ENCODE assay signal across 19 cellular contexts in genomic region chr9:16105576-16105975, GRCh38.
"Had no signal": no experiment of that assay in that cellular context is flagged by ENCODE, and none has a peak within 500 bp of the region (broad histone marks: within the 10 kb centered on the region; RNA-seq: fewer than 3 reads in every experiment).

No MANE protein-coding gene starts in this region.

- DNase-seq: activated CD4-positive, alpha-beta T cell treated with anti-CD3 and anti-CD28 coated beads, Interleukin-2, amount 10 ng/mL, durations not matched to agents 7 days and 5 days; activated naive CD4-positive, alpha-beta T cell treated with anti-CD3 and anti-CD28 coated beads, Interleukin-2, amount 50 U/mL, for 16 hours; effector CD8-positive, alpha-beta T cell; foreskin keratinocyte; head of caudate nucleus; left lung; mucosa of descending colon; naive thymus-derived CD8-positive, alpha-beta T cell; psoas muscle; sigmoid colon; stimulated activated CD4-positive, alpha-beta T cell treated with anti-CD3 and anti-CD28 coated beads, Interleukin-12 subunit alpha, Interleukin-12 subunit beta, amount 100 ng/mL, for 4 hours; stimulated activated naive CD4-positive, alpha-beta T cell; T-helper 17 cell; upper lobe of right lung had no signal

- H3K4me1 Mint-ChIP-seq: activated CD4-positive, alpha-beta T cell treated with anti-CD3 and anti-CD28 coated beads, Interleukin-2, amount 10 ng/mL, durations not matched to agents 7 days and 5 days; naive thymus-derived CD8-positive, alpha-beta T cell; T-helper 17 cell had no signal

- H3K36me3 ChIP-seq: cardiac muscle cell, left lung, sigmoid colon, upper lobe of right lung had no signal

- ATAC-seq: foreskin keratinocyte; left lung; mucosa of descending colon; naive thymus-derived CD8-positive, alpha-beta T cell; psoas muscle; T-helper 17 cell; upper lobe of right lung had no signal

- H3K4me3 ChIP-seq: cardiac muscle cell, left lung, mucosa of descending colon, psoas muscle, sigmoid colon, upper lobe of right lung had no signal

- H3K27ac ChIP-seq: cardiac muscle cell, foreskin keratinocyte, left lung, psoas muscle, sigmoid colon, upper lobe of right lung had no signal

- H3K4me1 ChIP-seq: foreskin keratinocyte, left lung, psoas muscle had no signal

- H3K27me3 Mint-ChIP-seq: activated CD4-positive, alpha-beta T cell treated with anti-CD3 and anti-CD28 coated beads, Interleukin-2, amount 10 ng/mL, durations not matched to agents 7 days and 5 days; naive thymus-derived CD8-positive, alpha-beta T cell; T-helper 17 cell had no signal

- FAIRE-seq: colon, keratinocyte had no signal

- H3K36me3 Mint-ChIP-seq: naive thymus-derived CD8-positive, alpha-beta T cell; WTC11 had no signal

- H3K27me3 ChIP-seq: cardiac muscle cell, foreskin keratinocyte, left lung, sigmoid colon, upper lobe of right lung had no signal

- H3K9me3 ChIP-seq: left lung, mucosa of descending colon, psoas muscle, sigmoid colon, upper lobe of right lung had no signal

- H3K9me3 Mint-ChIP-seq: activated CD4-positive, alpha-beta T cell treated with anti-CD3 and anti-CD28 coated beads, Interleukin-2, amount 10 ng/mL, durations not matched to agents 7 days and 5 days; activated T-helper 2 cell treated with anti-CD3 and anti-CD28 coated beads, Interferon-gamma antibody, Interleukin-2, Interleukin-4, amounts not matched to agents 10 μg/mL and 5 μg/mL and 100 μg/mL, durations not matched to agents 14 hours and 24 hours and 36 hours; naive thymus-derived CD8-positive, alpha-beta T cell; WTC11 had no signal

- H3K4me3 Mint-ChIP-seq: activated CD4-positive, alpha-beta T cell treated with anti-CD3 and anti-CD28 coated beads, Interleukin-2, amount 10 ng/mL, durations not matched to agents 7 days and 5 days; T-helper 17 cell; WTC11 had no signal

- H3K27ac Mint-ChIP-seq: activated CD4-positive, alpha-beta T cell treated with anti-CD3 and anti-CD28 coated beads, Interleukin-2, amount 10 ng/mL, durations not matched to agents 7 days and 5 days; activated T-helper 2 cell treated with anti-CD3 and anti-CD28 coated beads, Interferon-gamma antibody, Interleukin-2, Interleukin-4, amounts not matched to agents 10 μg/mL and 5 μg/mL and 100 μg/mL, durations not matched to agents 14 hours and 24 hours and 36 hours; naive thymus-derived CD8-positive, alpha-beta T cell; T-helper 17 cell; WTC11 had no signal
